Comparison of ENCODE assay signal across 2 cellular contexts in genomic region chr1:181936269-181936668, GRCh38.
TF ChIP-seq lines count a peak whose summit lies in the region.

No MANE protein-coding gene starts in this region.

TF ChIP-seq in GM23338, 12 proteins besides CTCF, POLR2A, EP300 and RAD21 (continued from another document):
- TF ChIP-seq, protein P1, sequence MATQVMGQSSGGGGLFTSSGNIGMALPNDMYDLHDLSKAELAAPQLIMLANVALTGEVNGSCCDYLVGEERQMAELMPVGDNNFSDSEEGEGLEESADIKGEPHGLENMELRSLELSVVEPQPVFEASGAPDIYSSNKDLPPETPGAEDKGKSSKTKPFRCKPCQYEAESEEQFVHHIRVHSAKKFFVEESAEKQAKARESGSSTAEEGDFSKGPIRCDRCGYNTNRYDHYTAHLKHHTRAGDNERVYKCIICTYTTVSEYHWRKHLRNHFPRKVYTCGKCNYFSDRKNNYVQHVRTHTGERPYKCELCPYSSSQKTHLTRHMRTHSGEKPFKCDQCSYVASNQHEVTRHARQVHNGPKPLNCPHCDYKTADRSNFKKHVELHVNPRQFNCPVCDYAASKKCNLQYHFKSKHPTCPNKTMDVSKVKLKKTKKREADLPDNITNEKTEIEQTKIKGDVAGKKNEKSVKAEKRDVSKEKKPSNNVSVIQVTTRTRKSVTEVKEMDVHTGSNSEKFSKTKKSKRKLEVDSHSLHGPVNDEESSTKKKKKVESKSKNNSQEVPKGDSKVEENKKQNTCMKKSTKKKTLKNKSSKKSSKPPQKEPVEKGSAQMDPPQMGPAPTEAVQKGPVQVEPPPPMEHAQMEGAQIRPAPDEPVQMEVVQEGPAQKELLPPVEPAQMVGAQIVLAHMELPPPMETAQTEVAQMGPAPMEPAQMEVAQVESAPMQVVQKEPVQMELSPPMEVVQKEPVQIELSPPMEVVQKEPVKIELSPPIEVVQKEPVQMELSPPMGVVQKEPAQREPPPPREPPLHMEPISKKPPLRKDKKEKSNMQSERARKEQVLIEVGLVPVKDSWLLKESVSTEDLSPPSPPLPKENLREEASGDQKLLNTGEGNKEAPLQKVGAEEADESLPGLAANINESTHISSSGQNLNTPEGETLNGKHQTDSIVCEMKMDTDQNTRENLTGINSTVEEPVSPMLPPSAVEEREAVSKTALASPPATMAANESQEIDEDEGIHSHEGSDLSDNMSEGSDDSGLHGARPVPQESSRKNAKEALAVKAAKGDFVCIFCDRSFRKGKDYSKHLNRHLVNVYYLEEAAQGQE (IDR thresholded peaks at IDR 0.05; ENCODE audit: unreplicated experiment): no peak
- TF ChIP-seq, protein P2, sequence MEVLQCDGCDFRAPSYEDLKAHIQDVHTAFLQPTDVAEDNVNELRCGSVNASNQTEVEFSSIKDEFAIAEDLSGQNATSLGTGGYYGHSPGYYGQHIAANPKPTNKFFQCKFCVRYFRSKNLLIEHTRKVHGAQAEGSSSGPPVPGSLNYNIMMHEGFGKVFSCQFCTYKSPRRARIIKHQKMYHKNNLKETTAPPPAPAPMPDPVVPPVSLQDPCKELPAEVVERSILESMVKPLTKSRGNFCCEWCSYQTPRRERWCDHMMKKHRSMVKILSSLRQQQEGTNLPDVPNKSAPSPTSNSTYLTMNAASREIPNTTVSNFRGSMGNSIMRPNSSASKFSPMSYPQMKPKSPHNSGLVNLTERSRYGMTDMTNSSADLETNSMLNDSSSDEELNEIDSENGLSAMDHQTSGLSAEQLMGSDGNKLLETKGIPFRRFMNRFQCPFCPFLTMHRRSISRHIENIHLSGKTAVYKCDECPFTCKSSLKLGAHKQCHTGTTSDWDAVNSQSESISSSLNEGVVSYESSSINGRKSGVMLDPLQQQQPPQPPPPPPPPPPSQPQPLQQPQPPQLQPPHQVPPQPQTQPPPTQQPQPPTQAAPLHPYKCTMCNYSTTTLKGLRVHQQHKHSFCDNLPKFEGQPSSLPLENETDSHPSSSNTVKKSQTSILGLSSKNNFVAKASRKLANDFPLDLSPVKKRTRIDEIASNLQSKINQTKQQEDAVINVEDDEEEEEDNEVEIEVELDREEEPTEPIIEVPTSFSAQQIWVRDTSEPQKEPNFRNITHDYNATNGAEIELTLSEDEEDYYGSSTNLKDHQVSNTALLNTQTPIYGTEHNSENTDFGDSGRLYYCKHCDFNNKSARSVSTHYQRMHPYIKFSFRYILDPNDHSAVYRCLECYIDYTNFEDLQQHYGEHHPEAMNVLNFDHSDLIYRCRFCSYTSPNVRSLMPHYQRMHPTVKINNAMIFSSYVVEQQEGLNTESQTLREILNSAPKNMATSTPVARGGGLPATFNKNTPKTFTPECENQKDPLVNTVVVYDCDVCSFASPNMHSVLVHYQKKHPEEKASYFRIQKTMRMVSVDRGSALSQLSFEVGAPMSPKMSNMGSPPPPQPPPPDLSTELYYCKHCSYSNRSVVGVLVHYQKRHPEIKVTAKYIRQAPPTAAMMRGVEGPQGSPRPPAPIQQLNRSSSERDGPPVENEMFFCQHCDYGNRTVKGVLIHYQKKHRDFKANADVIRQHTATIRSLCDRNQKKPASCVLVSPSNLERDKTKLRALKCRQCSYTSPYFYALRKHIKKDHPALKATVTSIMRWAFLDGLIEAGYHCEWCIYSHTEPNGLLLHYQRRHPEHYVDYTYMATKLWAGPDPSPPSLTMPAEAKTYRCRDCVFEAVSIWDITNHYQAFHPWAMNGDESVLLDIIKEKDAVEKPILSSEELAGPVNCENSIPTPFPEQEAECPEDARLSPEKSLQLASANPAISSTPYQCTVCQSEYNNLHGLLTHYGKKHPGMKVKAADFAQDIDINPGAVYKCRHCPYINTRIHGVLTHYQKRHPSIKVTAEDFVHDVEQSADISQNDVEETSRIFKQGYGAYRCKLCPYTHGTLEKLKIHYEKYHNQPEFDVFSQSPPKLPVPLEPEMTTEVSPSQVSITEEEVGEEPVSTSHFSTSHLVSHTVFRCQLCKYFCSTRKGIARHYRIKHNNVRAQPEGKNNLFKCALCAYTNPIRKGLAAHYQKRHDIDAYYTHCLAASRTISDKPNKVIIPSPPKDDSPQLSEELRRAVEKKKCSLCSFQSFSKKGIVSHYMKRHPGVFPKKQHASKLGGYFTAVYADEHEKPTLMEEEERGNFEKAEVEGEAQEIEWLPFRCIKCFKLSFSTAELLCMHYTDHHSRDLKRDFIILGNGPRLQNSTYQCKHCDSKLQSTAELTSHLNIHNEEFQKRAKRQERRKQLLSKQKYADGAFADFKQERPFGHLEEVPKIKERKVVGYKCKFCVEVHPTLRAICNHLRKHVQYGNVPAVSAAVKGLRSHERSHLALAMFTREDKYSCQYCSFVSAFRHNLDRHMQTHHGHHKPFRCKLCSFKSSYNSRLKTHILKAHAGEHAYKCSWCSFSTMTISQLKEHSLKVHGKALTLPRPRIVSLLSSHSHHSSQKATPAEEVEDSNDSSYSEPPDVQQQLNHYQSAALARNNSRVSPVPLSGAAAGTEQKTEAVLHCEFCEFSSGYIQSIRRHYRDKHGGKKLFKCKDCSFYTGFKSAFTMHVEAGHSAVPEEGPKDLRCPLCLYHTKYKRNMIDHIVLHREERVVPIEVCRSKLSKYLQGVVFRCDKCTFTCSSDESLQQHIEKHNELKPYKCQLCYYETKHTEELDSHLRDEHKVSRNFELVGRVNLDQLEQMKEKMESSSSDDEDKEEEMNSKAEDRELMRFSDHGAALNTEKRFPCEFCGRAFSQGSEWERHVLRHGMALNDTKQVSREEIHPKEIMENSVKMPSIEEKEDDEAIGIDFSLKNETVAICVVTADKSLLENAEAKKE (CRISPR knock-in tag; IDR thresholded peaks at IDR 0.05): no peak
- TF ChIP-seq JUNB (IDR thresholded peaks at IDR 0.05; ENCODE audit: unreplicated experiment): no peak
- no peak for TF ChIP-seq ZNF331 (CRISPR knock-in tag; IDR thresholded peaks at IDR 0.05; ENCODE audit: low read depth)
- no peak for TF ChIP-seq STAT1 (IDR thresholded peaks at IDR 0.05; ENCODE audit: unreplicated experiment)

TF ChIP-seq in WTC11, 78 proteins besides CTCF, POLR2A, EP300 and RAD21 (continued from another document):
- no peak for TF ChIP-seq ZNF425 (CRISPR knock-in tag; conservative IDR thresholded peaks at IDR 0.05)
- no peak for TF ChIP-seq EMX1 (CRISPR knock-in tag; IDR thresholded peaks at IDR 0.05)
- TF ChIP-seq MYBL2 (CRISPR knock-in tag; IDR thresholded peaks at IDR 0.05): no peak
- TF ChIP-seq NR1H2 (CRISPR knock-in tag; IDR thresholded peaks at IDR 0.05): no peak
- no peak for TF ChIP-seq FOXJ3 (CRISPR knock-in tag; IDR thresholded peaks at IDR 0.05; ENCODE audit: borderline replicate concordance)
